14 cellular contexts compared by ENCODE assay signal in genomic region chr7:91519241-91520200, GRCh38.
DNase-seq lines count a peak whose midpoint lies in the region; ATAC-seq and TF ChIP-seq lines count a peak whose summit lies in the region.
"Had no signal": no experiment of that assay in that cellular context is flagged by ENCODE, and none has a peak within 500 bp of the region (broad histone marks: within the 10 kb centered on the region; RNA-seq: fewer than 3 reads in every experiment).

No MANE protein-coding gene starts in this region.

- H3K27me3 Mint-ChIP-seq in WTC11 (ENCODE audit: low read depth) (no peaks in the 10 kb centered on the region; the same call in 1 of the 2 replicates), glutamatergic neuron (ENCODE audit: unreplicated experiment) (peaks cover 2% of the 10 kb centered on the region), T-cell (peaks cover 0 to 4% of the 10 kb centered on the region in 2 donors)
- H3K27me3 Mint-ChIP-seq: activated CD8-positive, alpha-beta T cell treated with anti-CD3 and anti-CD28 coated beads for 36 hours had no signal

- CTCF ChIA-PET in WTC11 (lab: Charles Lee): no interaction called here
- CTCF ChIA-PET in T-cell (lab: Charles Lee): no interaction called here

- 72 to 77% methylated on average over 9 of the region's 9 CpGs for WGBS in testis, 2 donors

- ATAC-seq in WTC11 (no peak), T-cell (replicated peaks in 1 of 4) (no peak)
- ATAC-seq: activated CD8-positive, alpha-beta T cell treated with anti-CD3 and anti-CD28 coated beads for 36 hours had no signal

- H3K27ac Mint-ChIP-seq in WTC11 (peak overlapping the region; percentile 29; the same call in 1 of the 2 replicates), glutamatergic neuron (ENCODE audit: unreplicated experiment) (peak overlapping the region; percentile 80), T-cell (no peak overlapping the region)
- H3K27ac Mint-ChIP-seq: activated CD8-positive, alpha-beta T cell treated with anti-CD3 and anti-CD28 coated beads for 36 hours; nephron progenitor cell had no signal

- H3K9me3 Mint-ChIP-seq in WTC11 (peaks cover 5% of the 10 kb centered on the region), glutamatergic neuron (ENCODE audit: unreplicated experiment) (peaks cover 2% of the 10 kb centered on the region), T-cell (peaks cover 0 to 6% (median 4%) of the 10 kb centered on the region in 3 donors)

- POLR2A ChIA-PET in WTC11 (lab: Charles Lee): no interaction called here
- POLR2A ChIA-PET in T-cell (lab: Charles Lee): no interaction called here

- H3K4me1 Mint-ChIP-seq in WTC11: no peaks in the 10 kb centered on the region
- peaks cover 18% of the 10 kb centered on the region for H3K4me1 Mint-ChIP-seq in glutamatergic neuron (ENCODE audit: low read depth, unreplicated experiment)
- H3K4me1 Mint-ChIP-seq in T-cell: no peaks in the 10 kb centered on the region

- no peaks in the 10 kb centered on the region for H3K27me3 ChIP-seq in testis

- H3K36me3 Mint-ChIP-seq in WTC11 (no peaks in the 10 kb centered on the region), glutamatergic neuron (ENCODE audit: unreplicated experiment) (peaks cover 3% of the 10 kb centered on the region), T-cell (no peaks in the 10 kb centered on the region)

- H3K4me1 ChIP-seq in testis: no peaks in the 10 kb centered on the region
- H3K4me1 ChIP-seq: left ventricle myocardium inferior had no signal

- H3K4me3 ChIP-seq in testis: no peak overlapping the region
- H3K4me3 ChIP-seq: left ventricle myocardium inferior, skin epidermis had no signal

- no peak overlapping the region for H3K27ac ChIP-seq in testis
- H3K27ac ChIP-seq: left ventricle myocardium inferior had no signal

- no peak for TF ChIP-seq POLR2A in testis (IDR thresholded peaks at IDR 0.05)

- peaks cover 2% of the 10 kb centered on the region for H3K36me3 ChIP-seq in testis (ENCODE audit: low read depth, missing control alignments)
- H3K36me3 ChIP-seq: left ventricle myocardium inferior had no signal

- TF ChIP-seq CTCF in WTC11 (IDR thresholded peaks at IDR 0.05) (no peak), glutamatergic neuron (IDR thresholded peaks at IDR 0.05; ENCODE audit: partially characterized antibody, unreplicated experiment) (no peak), testis (IDR thresholded peaks at IDR 0.05) (no peak)

- H3K9me3 ChIP-seq in testis: no peaks in the 10 kb centered on the region
- H3K9me3 ChIP-seq: left ventricle myocardium inferior had no signal

- H3K4me3 Mint-ChIP-seq in WTC11 (no peak overlapping the region), glutamatergic neuron (ENCODE audit: unreplicated experiment) (peak overlapping the region; percentile 25), T-cell (no peak overlapping the region)
- H3K4me3 Mint-ChIP-seq: activated CD8-positive, alpha-beta T cell treated with anti-CD3 and anti-CD28 coated beads for 36 hours; nephron progenitor cell had no signal

- DNase-seq in NCI-H510A treated with DMSO at 0.1 percent for 48 hours (lab: John Stamatoyannopoulos, UW): peak; percentile 34
- DNase-seq in NCI-H510A (lab: John Stamatoyannopoulos, UW): no peak
- DNase-seq in WTC11 (ENCODE audit: low spot score): no peak
- DNase-seq in glutamatergic neuron: peak; percentile 19
- DNase-seq in testis: no peak
- DNase-seq in activated T-cell treated with anti-CD3 and anti-CD28 coated beads, Interleukin-2, amount 50 U/mL, for 48 hours: no peak
- DNase-seq in T-cell: no peak
- no peak for DNase-seq in Kasumi-1 (lab: John Stamatoyannopoulos, UW)
- DNase-seq: ACHN; activated CD8-positive, alpha-beta T cell treated with anti-CD3 and anti-CD28 coated beads for 36 hours; left ventricle myocardium inferior; NCI-H774; nephron progenitor cell had no signal

- intact Hi-C loops in testis (cut with DNase I; ENCODE audit: low total_unique reads): no loop called here

TF ChIP-seq in WTC11, 78 proteins besides CTCF, POLR2A, EP300 and RAD21:
- no peak for TF ChIP-seq EMX1 (CRISPR knock-in tag; IDR thresholded peaks at IDR 0.05)
- TF ChIP-seq, protein P1, sequence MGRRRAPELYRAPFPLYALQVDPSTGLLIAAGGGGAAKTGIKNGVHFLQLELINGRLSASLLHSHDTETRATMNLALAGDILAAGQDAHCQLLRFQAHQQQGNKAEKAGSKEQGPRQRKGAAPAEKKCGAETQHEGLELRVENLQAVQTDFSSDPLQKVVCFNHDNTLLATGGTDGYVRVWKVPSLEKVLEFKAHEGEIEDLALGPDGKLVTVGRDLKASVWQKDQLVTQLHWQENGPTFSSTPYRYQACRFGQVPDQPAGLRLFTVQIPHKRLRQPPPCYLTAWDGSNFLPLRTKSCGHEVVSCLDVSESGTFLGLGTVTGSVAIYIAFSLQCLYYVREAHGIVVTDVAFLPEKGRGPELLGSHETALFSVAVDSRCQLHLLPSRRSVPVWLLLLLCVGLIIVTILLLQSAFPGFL (CRISPR knock-in tag; IDR thresholded peaks at IDR 0.05; ENCODE audit: borderline replicate concordance): no peak
- no peak for TF ChIP-seq TEAD4 (CRISPR knock-in tag; IDR thresholded peaks at IDR 0.05)
- no peak for TF ChIP-seq SOX15 (CRISPR knock-in tag; IDR thresholded peaks at IDR 0.05)
- TF ChIP-seq, protein P2, sequence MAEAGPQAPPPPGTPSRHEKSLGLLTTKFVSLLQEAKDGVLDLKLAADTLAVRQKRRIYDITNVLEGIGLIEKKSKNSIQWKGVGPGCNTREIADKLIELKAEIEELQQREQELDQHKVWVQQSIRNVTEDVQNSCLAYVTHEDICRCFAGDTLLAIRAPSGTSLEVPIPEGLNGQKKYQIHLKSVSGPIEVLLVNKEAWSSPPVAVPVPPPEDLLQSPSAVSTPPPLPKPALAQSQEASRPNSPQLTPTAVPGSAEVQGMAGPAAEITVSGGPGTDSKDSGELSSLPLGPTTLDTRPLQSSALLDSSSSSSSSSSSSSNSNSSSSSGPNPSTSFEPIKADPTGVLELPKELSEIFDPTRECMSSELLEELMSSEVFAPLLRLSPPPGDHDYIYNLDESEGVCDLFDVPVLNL (CRISPR knock-in tag; IDR thresholded peaks at IDR 0.05; ENCODE audit: borderline replicate concordance, low read depth): no peak
- no peak for TF ChIP-seq ZNF532 (CRISPR knock-in tag; IDR thresholded peaks at IDR 0.05; ENCODE audit: borderline replicate concordance)
- TF ChIP-seq NFATC4 (CRISPR knock-in tag; IDR thresholded peaks at IDR 0.05): no peak
- TF ChIP-seq RELA (CRISPR knock-in tag; IDR thresholded peaks at IDR 0.05; ENCODE audit: borderline replicate concordance): no peak
- no peak for TF ChIP-seq CBFB (CRISPR knock-in tag; IDR thresholded peaks at IDR 0.05; ENCODE audit: low read depth)
- no peak for TF ChIP-seq CDX4 (CRISPR knock-in tag; IDR thresholded peaks at IDR 0.05; ENCODE audit: borderline replicate concordance)
- no peak for TF ChIP-seq ZNF396 (CRISPR knock-in tag; IDR thresholded peaks at IDR 0.05; ENCODE audit: borderline replicate concordance)

Comparison
In these comparisons a context has a peak if more than half of its experiments do, and no peak if none do; other contexts are left out.
1. DNase-seq: peak in NCI-H510A treated with DMSO at 0.1 percent for 48 hours (single experiment) and glutamatergic neuron (single experiment); none in NCI-H510A (single experiment), WTC11 (single experiment), testis (single experiment), activated T-cell treated with anti-CD3 and anti-CD28 coated beads, Interleukin-2, amount 50 U/mL, for 48 hours (0 of 2), T-cell (0 of 34) and Kasumi-1 (0 of 2).
2. H3K27ac Mint-ChIP-seq: peak in WTC11 (single experiment) and glutamatergic neuron (single experiment); none in T-cell (0 of 2).